ENCODE assay signal across 8 cellular contexts in genomic region chr1:44354268-44354839, GRCh38. TPM values are rescaled to one million over a fixed set of nuclear protein-coding genes. Genes with fewer than 3 reads are reported as not detected.
DNase-seq lines count a peak whose midpoint lies in the region; ATAC-seq, FAIRE-seq and TF ChIP-seq lines count a peak whose summit lies in the region.

No MANE protein-coding gene starts in this region.

- peaks cover 28% of the 10 kb centered on the region for H3K4me1 Mint-ChIP-seq in MCF 10A (ENCODE audit: insufficient read depth, unreplicated experiment)

- H3K27ac Mint-ChIP-seq in MCF 10A (ENCODE audit: low read depth, unreplicated experiment): peak overlapping the region; percentile 92

- H3K9me3 ChIP-seq in HUES6 (ENCODE audit: control insufficient read depth, insufficient read depth, low read depth, low read length) (no peaks in the 10 kb centered on the region), mononuclear cell (ENCODE audit: low read depth, low read length) (no peaks in the 10 kb centered on the region)

- intact Hi-C loops in MCF 10A (cut with micrococcal nuclease): no loop called here

- no peak for TF ChIP-seq CTCF in MCF 10A (IDR thresholded peaks at IDR 0.05; ENCODE audit: unreplicated experiment)

- H3K36me3 ChIP-seq in HUES6 (ENCODE audit: control insufficient read depth, insufficient read depth, low read length): 0 out of 2 replicates have a peak, but pooled peaks cover 5% of the 10 kb centered on the region

- H3K4me3 ChIP-seq in HUES6 (ENCODE audit: low read depth, low read length) (peak overlapping the region; percentile 86), mononuclear cell (ENCODE audit: low read length) (peak overlapping the region; percentile 70)

- no peak for TF ChIP-seq POLR2A in GM12892 (IDR thresholded peaks at IDR 0.05; ENCODE audit: low read depth, low read length)

- H3K27me3 Mint-ChIP-seq in MCF 10A (ENCODE audit: insufficient read depth, unreplicated experiment): no peaks in the 10 kb centered on the region

- CTCF ChIA-PET in MCF 10A (lab: Yijun Ruan, JAX): interaction anchor here (1.0 to 2.3 kb wide), 3 partner anchors 26 to 298 kb away, joined by 3 to 9 read pairs (median 4); no protein-coding TSS in a partner anchor

- H3K4me1 ChIP-seq in HUES6 (ENCODE audit: control insufficient read depth, insufficient read depth, low read length) (peaks cover 18% of the 10 kb centered on the region), mononuclear cell (ENCODE audit: insufficient read depth, low read length) (peaks cover 21% of the 10 kb centered on the region)

- H3K4me3 Mint-ChIP-seq in MCF 10A (ENCODE audit: unreplicated experiment): peak overlapping the region; percentile 89

- TSS peak; percentile 57 for BruUV-seq in MCF 10A (replicated peaks; lab: Mats Ljungman, UMichigan)

- no peak for ATAC-seq in HG02642 (IDR thresholded peaks at IDR 0.05; ENCODE audit: poor library complexity, unreplicated experiment)

- H3K9me3 Mint-ChIP-seq in MCF 10A (ENCODE audit: unreplicated experiment): no peaks in the 10 kb centered on the region

- H3K27me3 ChIP-seq in HUES6 (ENCODE audit: control insufficient read depth, insufficient read depth, low read length) (no peaks in the 10 kb centered on the region), mononuclear cell (ENCODE audit: insufficient read depth, low read length) (no peaks in the 10 kb centered on the region)

- H3K36me3 Mint-ChIP-seq in MCF 10A (ENCODE audit: insufficient read depth, unreplicated experiment): peaks cover 23% of the 10 kb centered on the region

- POLR2A ChIA-PET in MCF 10A (lab: Yijun Ruan, JAX): interaction anchor here (0.5 to 4.2 kb wide), 11 partner anchors 9 to 353 kb away, joined by 3 to 56 read pairs (median 4); no protein-coding TSS in a partner anchor

- H3K27ac ChIP-seq in HUES6 (ENCODE audit: low read depth, low read length): peak overlapping the region; percentile 79

- no peak for FAIRE-seq in GM12892 (lab: Jason Lieb, UNC)

- peak overlapping the region; percentile 68 for H3K9ac ChIP-seq in HUES6 (ENCODE audit: low read length)

- DNase-seq in AG08395 (ENCODE audit: low spot score) (peak; percentile 38), MCF 10A (ENCODE audit: unreplicated experiment) (peak; percentile 11), H4 (ENCODE audit: low spot score) (no peak), GM12892 (ENCODE audit: insufficient read length) (no peak), NCI-H2171 treated with DMSO at 0.1 percent for 48 hours (lab: John Stamatoyannopoulos, UW) (no peak)

RNA-seq across cellular contexts. Expression of gene ERI3, which starts 0.7 kb away (rescaled TPM):
- 70.5 and 83.4 TPM in 2 replicates for total RNA-seq in MCF 10A (2022)
- 11.3 TPM for total RNA-seq in mononuclear cell
- total RNA-seq in H4 (2014; rRNA removed; shearing (Covaris generic)): 108 and 118 TPM in 2 replicates
- 34.0 TPM for polyA plus RNA-seq in GM12892 (2012; ENCODE audit: missing spikeins)

RNA-seq across cellular contexts. Expression of gene RNF220, which starts 50.7 kb away (rescaled TPM):
- total RNA-seq in MCF 10A (2022) (65.4 and 67.1 TPM in 2 replicates), mononuclear cell (61.4 TPM)
- 65.1 and 79.6 TPM in 2 replicates for total RNA-seq in H4 (2014; rRNA removed; shearing (Covaris generic))
- 57.5 TPM for polyA plus RNA-seq in GM12892 (2012; ENCODE audit: missing spikeins)

Comparison
In these comparisons a context has a peak if more than half of its experiments do, and no peak if none do; other contexts are left out.
1. DNase-seq: peak in AG08395 (single experiment) and MCF 10A (single experiment); none in H4 (single experiment), GM12892 (single experiment) and NCI-H2171 treated with DMSO at 0.1 percent for 48 hours (single experiment).